Comparison of ENCODE assay signal across 8 cellular contexts in genomic region chr14:77040995-77041744, GRCh38. TPM values are rescaled to one million over a fixed set of nuclear protein-coding genes. Genes with fewer than 3 reads are reported as not detected.
DNase-seq lines count a peak whose midpoint lies in the region; ATAC-seq and TF ChIP-seq lines count a peak whose summit lies in the region.

No MANE protein-coding gene starts in this region.

- peaks cover 78% of the 10 kb centered on the region for H3K4me1 Mint-ChIP-seq in endodermal cell

- peak overlapping the region; percentile 58 for H3K4me3 Mint-ChIP-seq in endodermal cell

- WGBS in endodermal cell (ENCODE audit: insufficient coverage in 1 of 2, insufficient read length in 1 of 2), 2 experiments: 63 to 67% methylated on average over 14 to 17 of the region's 17 CpGs
- no CpG with 5 or more reads among the region's 17 CpGs for WGBS in trophoblast cell (ENCODE audit: extremely low coverage, insufficient coverage, insufficient read length)

- H3K27me3 ChIP-seq in endodermal cell (ENCODE audit: control insufficient read depth, insufficient read depth, low read length, poor library complexity, severe bottlenecking) (no peaks in the 10 kb centered on the region), trophoblast cell (ENCODE audit: insufficient read depth, low read length) (no peaks in the 10 kb centered on the region)

- no peak overlapping the region for H3K14ac ChIP-seq in trophoblast cell (ENCODE audit: low read length)

- H3K4me1 ChIP-seq in endodermal cell (ENCODE audit: control insufficient read depth, insufficient read depth, low read length): peaks cover 29% of the 10 kb centered on the region
- peaks cover 35 to 48% of the 10 kb centered on the region in 2 experiments for H3K4me1 ChIP-seq in trophoblast cell (ENCODE audit: control insufficient read depth in 1 of 2, insufficient read depth in 2 of 2, low read length in 2 of 2)

- no peaks in the 10 kb centered on the region for H3K36me3 ChIP-seq in endodermal cell (ENCODE audit: control insufficient read depth, insufficient read depth, low read length)
- no peaks in the 10 kb centered on the region for H3K36me3 ChIP-seq in trophoblast cell (ENCODE audit: control insufficient read depth in 1 of 2, insufficient read depth in 2 of 2, low read length in 2 of 2)

- no peaks in the 10 kb centered on the region for H3K79me2 ChIP-seq in trophoblast cell (ENCODE audit: control insufficient read depth, insufficient read depth, low read length, poor library complexity)

- peaks cover 16% of the 10 kb centered on the region for H3K79me1 ChIP-seq in trophoblast cell (ENCODE audit: low read length)

- DNase-seq in NK-92 treated with Interleukin-12 subunit alpha and Interleukin-12 subunit beta, amount 100 ng/mL, for 24 hours (lab: John Stamatoyannopoulos, UW): peak; percentile 38
- no peak for DNase-seq in NK-92 (lab: John Stamatoyannopoulos, UW; ENCODE audit: unreplicated experiment)
- DNase-seq in T follicular helper cell (ENCODE audit: low read depth): peak; percentile 44
- peak; percentile 73 for DNase-seq in endodermal cell
- no peak for DNase-seq in trophoblast cell
- no peak for DNase-seq in NCI-H1105 treated with DMSO at 0.1 percent for 48 hours (lab: John Stamatoyannopoulos, UW)

- H3K4me3 ChIP-seq in endodermal cell (ENCODE audit: low read length): peak overlapping the region; percentile 74
- no peak overlapping the region for H3K4me3 ChIP-seq in trophoblast cell (ENCODE audit: low read depth, low read length)

- H3K27ac ChIP-seq in endodermal cell (ENCODE audit: low read depth, low read length) (peak overlapping the region; percentile 92), trophoblast cell (ENCODE audit: low read depth, low read length) (no peak overlapping the region)

- H3K4ac ChIP-seq in trophoblast cell (ENCODE audit: low read depth, low read length): no peak overlapping the region

- no peak overlapping the region for H2BK5ac ChIP-seq in trophoblast cell (ENCODE audit: low read depth, low read length, poor library complexity)

- no peak overlapping the region for H3K23ac ChIP-seq in trophoblast cell (ENCODE audit: low read length)

- H3K9me3 ChIP-seq in endodermal cell (ENCODE audit: control insufficient read depth, low read length) (no peaks in the 10 kb centered on the region), trophoblast cell (ENCODE audit: insufficient read depth, low read depth, low read length) (no peaks in the 10 kb centered on the region)

- H3K36me3 Mint-ChIP-seq in endodermal cell (ENCODE audit: low read depth): no peaks in the 10 kb centered on the region

- peaks cover 4% of the 10 kb centered on the region for H3K27me3 Mint-ChIP-seq in endodermal cell (ENCODE audit: insufficient read depth)

- H3K18ac ChIP-seq in trophoblast cell (ENCODE audit: low read length): no peak overlapping the region

- H4K91ac ChIP-seq in trophoblast cell (ENCODE audit: low read depth, low read length): no peak overlapping the region

- TF ChIP-seq CTCF in endodermal cell (conservative IDR thresholded peaks at IDR 0.05): no peak

- no peak overlapping the region for H4K12ac ChIP-seq in trophoblast cell (ENCODE audit: low read depth, low read length)

- no peak overlapping the region for H2AFZ ChIP-seq in trophoblast cell (ENCODE audit: insufficient read depth, low read length, poor library complexity)

- ATAC-seq in HG02884 (IDR thresholded peaks at IDR 0.05; ENCODE audit: unreplicated experiment) (no peak), HG03571 (IDR thresholded peaks at IDR 0.05; ENCODE audit: unreplicated experiment) (no peak)

- H2BK120ac ChIP-seq in trophoblast cell (ENCODE audit: insufficient read depth, low read length, poor library complexity): no peak overlapping the region

- peak overlapping the region; percentile 80 for H3K27ac Mint-ChIP-seq in endodermal cell

- H2BK12ac ChIP-seq in trophoblast cell (ENCODE audit: low read length): no peak overlapping the region

- H4K8ac ChIP-seq in trophoblast cell (ENCODE audit: low read depth, low read length): no peak overlapping the region

- no peaks in the 10 kb centered on the region for H3K9me3 Mint-ChIP-seq in endodermal cell

- H3K4me2 ChIP-seq in trophoblast cell (ENCODE audit: low read length): no peak overlapping the region

- peak overlapping the region; percentile 1 for H2AK5ac ChIP-seq in trophoblast cell (ENCODE audit: low read length)

- H3K9ac ChIP-seq in endodermal cell (ENCODE audit: extremely low read depth, low read length, poor library complexity, severe bottlenecking): no peak overlapping the region
- H3K9ac ChIP-seq in trophoblast cell (ENCODE audit: low read length): no peak overlapping the region

RNA-seq across cellular contexts. Expression of gene IRF2BPL, which starts 12.7 kb away (rescaled TPM):
- total RNA-seq in endodermal cell: 10 to 100 TPM; 34.2 to 44.3 TPM
- 74.1 TPM for polyA plus RNA-seq in endodermal cell (2013, experiment 1 of 2)
- polyA plus RNA-seq in endodermal cell (2013, experiment 2 of 2): 75.5 TPM
- 21.4 and 23.0 TPM in 2 replicates for polyA plus RNA-seq in trophoblast cell (2013)

RNA-seq across cellular contexts. Expression of gene CIPC, which starts 56.9 kb away (rescaled TPM):
- 10 to 100 TPM; 16.2 to 22.5 TPM for total RNA-seq in endodermal cell
- 19.9 TPM for polyA plus RNA-seq in endodermal cell (2013, experiment 1 of 2)
- 21.3 TPM for polyA plus RNA-seq in endodermal cell (2013, experiment 2 of 2)
- polyA plus RNA-seq in trophoblast cell (2013): 14.3 and 14.4 TPM in 2 replicates

Comparison
In these comparisons a context has a peak if more than half of its experiments do, and no peak if none do; other contexts are left out.
1. DNase-seq: peak in NK-92 treated with Interleukin-12 subunit alpha and Interleukin-12 subunit beta, amount 100 ng/mL, for 24 hours (single experiment), T follicular helper cell (single experiment) and endodermal cell (single experiment); none in NK-92 (single experiment), trophoblast cell (0 of 2) and NCI-H1105 treated with DMSO at 0.1 percent for 48 hours (single experiment).